ENCODE assay signal across 8 cellular contexts in genomic region chr15:39171944-39172368, GRCh38.
DNase-seq lines count a peak whose midpoint lies in the region; ATAC-seq, FAIRE-seq and TF ChIP-seq lines count a peak whose summit lies in the region.

No MANE protein-coding gene starts in this region.

- TF ChIP-seq POLR2A in A549 (IDR thresholded peaks at IDR 0.05; ENCODE audit: low read length) (no peak), heart left ventricle (IDR thresholded peaks at IDR 0.05) (no peak)

- no peaks in the 10 kb centered on the region for H3K9me3 ChIP-seq in A549
- no peaks in the 10 kb centered on the region for H3K9me3 ChIP-seq in heart left ventricle
- H3K9me3 ChIP-seq in psoas muscle, result no peaks in the 10 kb centered on the region

- H3K27me3 ChIP-seq in heart left ventricle (no peaks in the 10 kb centered on the region), psoas muscle (ENCODE audit: insufficient read depth in 3 of 3, low read length in 2 of 3) (no peaks in the 10 kb centered on the region)

- DNase-seq in A549 (ENCODE audit: low read depth in 1 of 2, low spot score in 1 of 2), result peak; percentile 74 to 93
- DNase-seq in GOT3 (lab: John Stamatoyannopoulos, UW), result peak; percentile 47
- DNase-seq in NCI-H2196 treated with DMSO at 0.1 percent for 48 hours (lab: John Stamatoyannopoulos, UW; ENCODE audit: unreplicated experiment), result peak; percentile 52
- peak; percentile 38 to 56 for DNase-seq in activated T-cell treated with anti-CD3 and anti-CD28 coated beads, Interleukin-2, amount 50 U/mL, for 48 hours
- peak in 4 of 5 donors; percentile 38 to 64 (median 48) for DNase-seq in heart left ventricle
- peak; percentile 40 to 46 for DNase-seq in psoas muscle
- no peak for DNase-seq in cerebellar nuclear complex (lab: John Stamatoyannopoulos, UW)

- TF ChIP-seq EP300 in A549 (IDR thresholded peaks at IDR 0.05), result no peak

- H3K36me3 ChIP-seq in heart left ventricle, result no peaks in the 10 kb centered on the region
- H3K36me3 ChIP-seq in psoas muscle (ENCODE audit: insufficient read depth in 1 of 2, low read depth in 1 of 2), result no peaks in the 10 kb centered on the region

- peak; percentile 99 to 100 for ATAC-seq in A549
- peak; percentile 59 to 96 (median 94) for ATAC-seq in heart left ventricle
- ATAC-seq in psoas muscle, result peak in 3 of 4 donors; percentile 66 to 88 (median 66)
- ATAC-seq in HG03520 (IDR thresholded peaks at IDR 0.05; ENCODE audit: unreplicated experiment), result no peak

- H3K4me2 ChIP-seq in A549, result peak overlapping the region; percentile 43

- TF ChIP-seq RAD21 in A549 (conservative IDR thresholded peaks at IDR 0.05 in 1 of 2, IDR thresholded peaks at IDR 0.05 in 1 of 2), result peak; percentile 94 to 97

- H3K4me1 ChIP-seq in A549 (peaks cover 17% of the 10 kb centered on the region), heart left ventricle (peaks cover 0 to 23% (median 8%) of the 10 kb centered on the region in 12 donors), psoas muscle (no peaks in the 10 kb centered on the region)

- H3K4me3 ChIP-seq in A549 (no peak overlapping the region), heart left ventricle (no peak overlapping the region), psoas muscle (no peak overlapping the region)

- WGBS in A549 (ENCODE audit: missing lambda C conversion rate), result 78% methylated on average over 3 of the region's 3 CpGs
- 73 to 95% (median 85%) methylated on average over 3 of the region's 3 CpGs for WGBS in heart left ventricle, 4 donors
- 87 to 89% (median 88%) methylated on average over 3 of the region's 3 CpGs for WGBS in psoas muscle, 3 donors

- CTCF ChIA-PET in A549 (lab: Yijun Ruan, JAX), result interaction anchor here (0.6 to 3.5 kb wide), 41 partner anchors 10 to 585 kb away, joined by 3 to 79 read pairs (median 4); partner anchors contain the start of gene THBS1

- intact Hi-C loops in heart left ventricle (cut with DNase I) (loop anchor here (1.0 to 10.0 kb wide), 10 partner anchors 21 to 585 kb away; partner anchors contain the start of gene THBS1 (in 8 of the 10)), psoas muscle (cut with DNase I) (loop anchor here in 1 of 2 donors (5.0 kb wide), 1 partner anchor 405 kb away; no protein-coding TSS in a partner anchor)

- POLR2A ChIA-PET in A549 (lab: Yijun Ruan, JAX), result interaction anchor here (0.6 to 2.5 kb wide), 4 partner anchors 17 to 410 kb away, joined by 3 to 31 read pairs (median 4); partner anchors contain the start of gene THBS1

- peak overlapping the region; percentile 69 to 80 for H3K27ac ChIP-seq in A549
- H3K27ac ChIP-seq in heart left ventricle, result peak overlapping the region in 7 of 12 donors; percentile 5 to 66 (median 23)
- no peak overlapping the region for H3K27ac ChIP-seq in psoas muscle

- peak; percentile 66 for TF ChIP-seq CTCF in A549 (IDR thresholded peaks at IDR 0.05)
- peak; percentile 16 to 61 (median 42) for TF ChIP-seq CTCF in heart left ventricle (IDR thresholded peaks at IDR 0.05)
- TF ChIP-seq CTCF in psoas muscle (IDR thresholded peaks at IDR 0.05), result no peak

- FAIRE-seq in A549 (lab: Jason Lieb, UNC), result peak; percentile 73

TF ChIP-seq in A549, 52 proteins besides CTCF, POLR2A, EP300 and RAD21:
- TF ChIP-seq SMC3 (IDR thresholded peaks at IDR 0.05) (peak; percentile 96), FOSL2 (IDR thresholded peaks at IDR 0.05) (0 out of 2 replicates have a peak, but pooled peaks have one; percentile 29), FOSL2 (CRISPR knock-in tag; IDR thresholded peaks at IDR 0.05) (peak; percentile 79), GATA3 (IDR thresholded peaks at IDR 0.05; ENCODE audit: borderline replicate concordance) (peak; percentile 34; the same call in 1 of the 2 replicates), KDM1A (IDR thresholded peaks at IDR 0.05; ENCODE audit: low read depth) (no peak)

Comparison
In these comparisons a context has a peak if more than half of its experiments do, and no peak if none do; other contexts are left out.
1. DNase-seq: peak in A549 (2 of 2), GOT3 (single experiment), NCI-H2196 treated with DMSO at 0.1 percent for 48 hours (single experiment), activated T-cell treated with anti-CD3 and anti-CD28 coated beads, Interleukin-2, amount 50 U/mL, for 48 hours (2 of 2), heart left ventricle (4 of 5) and psoas muscle (2 of 2); none in cerebellar nuclear complex (0 of 2).